In the genomic region with DNA sequence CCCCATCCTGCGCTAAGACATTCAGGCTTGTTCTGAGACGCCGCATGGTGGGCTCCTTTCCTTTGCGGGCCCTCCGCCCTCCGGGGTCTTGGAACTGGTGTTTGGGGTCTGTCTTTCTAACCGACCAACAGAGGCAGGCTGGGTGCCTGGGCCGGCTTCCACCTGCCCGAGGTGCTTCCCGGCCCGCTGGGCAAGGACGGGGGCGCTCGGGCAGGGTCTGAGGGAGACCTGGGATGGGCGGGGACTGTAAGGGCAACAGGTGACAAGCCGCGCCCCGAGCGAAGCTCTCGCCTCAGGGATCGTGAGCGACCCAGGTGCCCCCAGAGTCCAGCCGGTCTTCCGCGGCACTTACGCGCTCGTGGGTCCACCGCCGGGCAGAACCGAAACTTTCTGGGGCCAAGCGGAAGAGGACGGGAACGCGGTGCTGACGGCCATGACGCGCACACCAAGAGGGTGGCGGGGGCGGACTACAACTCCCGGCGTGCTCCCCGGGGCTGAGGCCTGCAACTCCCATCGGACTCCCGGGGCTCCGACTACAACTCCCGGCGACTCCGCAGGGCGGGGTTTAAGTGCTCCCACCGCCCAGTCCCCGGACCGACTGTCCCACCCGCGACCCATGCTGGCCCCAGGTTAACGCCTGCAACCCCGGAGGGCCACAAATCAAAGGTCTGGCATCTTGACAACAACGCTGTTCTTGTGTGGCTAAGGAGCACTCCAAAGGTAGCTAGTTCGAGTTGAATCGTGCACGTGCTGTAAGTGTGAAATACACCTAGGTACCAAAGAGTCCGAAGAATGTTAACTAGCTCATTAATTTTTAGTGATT, we compare ENCODE assay signal across 8 cellular contexts. TPM values are rescaled to one million over a fixed set of nuclear protein-coding genes. Genes with fewer than 3 reads are reported as not detected.
A peak's percentile ranks its signal among the peaks of the same experiment; 100 is the strongest.
DNase-seq lines count a peak whose midpoint lies in the region; ATAC-seq, FAIRE-seq and TF ChIP-seq lines count a peak whose summit lies in the region.

A gene (minus strand): TSS at position 455 of the 823 bp plus-strand sequence. CDS start 10,914 bp downstream, outside the sequence.

- peak; percentile 82 for ATAC-seq in GM21360 (IDR thresholded peaks at IDR 0.05; ENCODE audit: unreplicated experiment)

- H3K36me3 ChIP-seq in Caco-2 (ENCODE audit: control insufficient read depth, insufficient read depth, low read length) = no peaks in the 10 kb centered on the region

- CTCF ChIA-PET in Caco-2 (lab: Charles Lee) = no interaction called here

- H3K9me3 ChIP-seq in Caco-2 = no peaks in the 10 kb centered on the region

- TSS peak; percentile 69 for BruUV-seq in Caco-2 (replicated peaks; lab: Mats Ljungman, UMichigan)

- H3K4me1 Mint-ChIP-seq in Caco-2 (ENCODE audit: low read depth, unreplicated experiment) = peaks cover 7% of the 10 kb centered on the region

- TF ChIP-seq CTCF in Caco-2 (IDR thresholded peaks at IDR 0.05; ENCODE audit: insufficient read depth in 1 of 2, low read depth in 1 of 2, low read length in 1 of 2, severe bottlenecking in 1 of 2, unreplicated experiment in 1 of 2) (no peak), epithelial cell of esophagus (IDR thresholded peaks at IDR 0.05; ENCODE audit: insufficient read depth, low read depth, low read length, missing control alignments) (no peak)

- no peaks in the 10 kb centered on the region for H3K9me3 Mint-ChIP-seq in Caco-2 (ENCODE audit: unreplicated experiment)

- intact Hi-C loops in Caco-2 (cut with micrococcal nuclease; ENCODE audit: unreplicated experiment) = loop anchor here (2.0 kb wide), 1 partner anchor 83 kb away; no protein-coding TSS in a partner anchor

- no peaks in the 10 kb centered on the region for H3K27me3 ChIP-seq in Caco-2 (replicated peaks; ENCODE audit: control insufficient read depth, insufficient read depth, low read length)

- no peaks in the 10 kb centered on the region for H3K36me3 Mint-ChIP-seq in Caco-2 (ENCODE audit: insufficient read depth, unreplicated experiment)

- H3K27ac Mint-ChIP-seq in Caco-2 (ENCODE audit: unreplicated experiment) = peak within 1 kb of the TSS; percentile 83

- 0 out of 2 replicates have a peak, but pooled peaks cover 5% of the 10 kb centered on the region for H3K4me1 ChIP-seq in Caco-2

- FAIRE-seq in HTR-8/SVneo (lab: Jason Lieb, UNC) = peak; percentile 69

- H3K4me3 ChIP-seq in Caco-2 (ENCODE audit: low read depth, low read length) (peak within 1 kb of the TSS; percentile 87), epithelial cell of esophagus (ENCODE audit: low read length) (peak within 1 kb of the TSS; percentile 93)

- DNase-seq in Caco-2 (peak; percentile 93), HTR-8/SVneo (ENCODE audit: insufficient read length, low spot score) (peak; percentile 95), OCI-M1 (lab: John Stamatoyannopoulos, UW) (peak; percentile 91), activated T-cell treated with anti-CD3 and anti-CD28 coated beads for 24 hours (ENCODE audit: low read depth) (peak; percentile 80), epithelial cell of esophagus (ENCODE audit: low read depth) (peak; percentile 90), middle frontal gyrus (ENCODE audit: extremely low spot score, low spot score) (peak; percentile 74)
- peak; percentile 84 to 88 for DNase-seq in stimulated activated CD8-positive, alpha-beta memory T cell treated with anti-CD3 and anti-CD28 coated beads, Interleukin-2, amount 100 ng/mL, for 48 hours (ENCODE audit: low read depth in 2 of 2)

- POLR2A ChIA-PET in Caco-2 (lab: Charles Lee) = no interaction called here

- peak within 1 kb of the TSS; percentile 80 for H3K4me3 Mint-ChIP-seq in Caco-2 (ENCODE audit: unreplicated experiment)

- H3K27me3 Mint-ChIP-seq in Caco-2 (ENCODE audit: insufficient read depth, unreplicated experiment) = peaks cover 5% of the 10 kb centered on the region

RNA-seq across cellular contexts. Expression of the gene that starts here (rescaled TPM):
- 10.8 and 10.9 TPM in 2 replicates for total RNA-seq in Caco-2 (2022)

Comparison
In these comparisons a context has a peak if more than half of its experiments do, and no peak if none do; other contexts are left out.
1. Peak in every context shown above with its lines: DNase-seq, ATAC-seq and H3K4me3 ChIP-seq.